In the genomic region with DNA sequence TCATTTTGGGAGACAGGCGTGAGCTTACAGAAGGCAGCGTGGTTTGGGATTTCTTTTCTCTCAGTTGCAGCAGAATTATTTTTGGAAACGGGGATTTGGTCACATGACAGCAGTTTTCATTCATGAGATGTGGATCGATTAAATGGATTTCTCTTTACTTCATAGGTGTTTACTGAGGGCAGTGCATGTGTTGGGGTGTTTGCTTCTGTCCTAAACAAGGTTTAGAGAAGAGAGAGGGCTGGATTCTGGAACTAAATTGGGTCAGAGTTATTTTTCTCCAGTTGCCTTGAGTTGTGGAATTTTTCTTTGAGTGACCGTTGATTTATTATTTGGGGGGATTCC, we compare ENCODE assay signal across 1 cellular context.
TF ChIP-seq lines count a peak whose summit lies in the region.

No MANE protein-coding gene starts in this region.

TF ChIP-seq in HCT116, 20 proteins besides CTCF, POLR2A, EP300 and RAD21:
- TF ChIP-seq, protein P1, sequence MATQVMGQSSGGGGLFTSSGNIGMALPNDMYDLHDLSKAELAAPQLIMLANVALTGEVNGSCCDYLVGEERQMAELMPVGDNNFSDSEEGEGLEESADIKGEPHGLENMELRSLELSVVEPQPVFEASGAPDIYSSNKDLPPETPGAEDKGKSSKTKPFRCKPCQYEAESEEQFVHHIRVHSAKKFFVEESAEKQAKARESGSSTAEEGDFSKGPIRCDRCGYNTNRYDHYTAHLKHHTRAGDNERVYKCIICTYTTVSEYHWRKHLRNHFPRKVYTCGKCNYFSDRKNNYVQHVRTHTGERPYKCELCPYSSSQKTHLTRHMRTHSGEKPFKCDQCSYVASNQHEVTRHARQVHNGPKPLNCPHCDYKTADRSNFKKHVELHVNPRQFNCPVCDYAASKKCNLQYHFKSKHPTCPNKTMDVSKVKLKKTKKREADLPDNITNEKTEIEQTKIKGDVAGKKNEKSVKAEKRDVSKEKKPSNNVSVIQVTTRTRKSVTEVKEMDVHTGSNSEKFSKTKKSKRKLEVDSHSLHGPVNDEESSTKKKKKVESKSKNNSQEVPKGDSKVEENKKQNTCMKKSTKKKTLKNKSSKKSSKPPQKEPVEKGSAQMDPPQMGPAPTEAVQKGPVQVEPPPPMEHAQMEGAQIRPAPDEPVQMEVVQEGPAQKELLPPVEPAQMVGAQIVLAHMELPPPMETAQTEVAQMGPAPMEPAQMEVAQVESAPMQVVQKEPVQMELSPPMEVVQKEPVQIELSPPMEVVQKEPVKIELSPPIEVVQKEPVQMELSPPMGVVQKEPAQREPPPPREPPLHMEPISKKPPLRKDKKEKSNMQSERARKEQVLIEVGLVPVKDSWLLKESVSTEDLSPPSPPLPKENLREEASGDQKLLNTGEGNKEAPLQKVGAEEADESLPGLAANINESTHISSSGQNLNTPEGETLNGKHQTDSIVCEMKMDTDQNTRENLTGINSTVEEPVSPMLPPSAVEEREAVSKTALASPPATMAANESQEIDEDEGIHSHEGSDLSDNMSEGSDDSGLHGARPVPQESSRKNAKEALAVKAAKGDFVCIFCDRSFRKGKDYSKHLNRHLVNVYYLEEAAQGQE (IDR thresholded peaks at IDR 0.05; ENCODE audit: low read depth): no peak
- TF ChIP-seq SRF (IDR thresholded peaks at IDR 0.05; ENCODE audit: low read depth) (no peak), SIN3A (IDR thresholded peaks at IDR 0.05; ENCODE audit: low read depth) (no peak), ZFX (IDR thresholded peaks at IDR 0.05) (no peak), TCF7L2 (IDR thresholded peaks at IDR 0.05; ENCODE audit: borderline replicate concordance, extremely low read depth, insufficient read depth, insufficient read length) (no peak), ZNF274 (IDR thresholded peaks at IDR 0.05; ENCODE audit: low read depth, low read length) (no peak), EZH2phosphoT487 (IDR thresholded peaks at IDR 0.05; ENCODE audit: borderline replicate concordance) (no peak), CEBPB (IDR thresholded peaks at IDR 0.05; ENCODE audit: low read depth) (no peak)
